Comparison of ENCODE assay signal across 15 cellular contexts in genomic region chr11:114233755-114234154, GRCh38.
A peak's percentile ranks its signal among the peaks of the same experiment; 100 is the strongest.
DNase-seq lines count a peak whose midpoint lies in the region; ATAC-seq and TF ChIP-seq lines count a peak whose summit lies in the region.
"Had no signal": no experiment of that assay in that cellular context is flagged by ENCODE, and none has a peak within 500 bp of the region (broad histone marks: within the 10 kb centered on the region; RNA-seq: fewer than 3 reads in every experiment).

No MANE protein-coding gene starts in this region.

- ATAC-seq in IMR-90 (ENCODE audit: low read depth) (peak; percentile 24), psoas muscle (no peak), HG03342 (IDR thresholded peaks at IDR 0.05; ENCODE audit: unreplicated experiment) (no peak)
- ATAC-seq: gastroesophageal sphincter had no signal

- H3K79me1 ChIP-seq in IMR-90 (ENCODE audit: low read depth in 1 of 2, low read length in 2 of 2): no peaks in the 10 kb centered on the region

- no peak overlapping the region for H2AFZ ChIP-seq in IMR-90 (replicated peaks; ENCODE audit: low read length, poor library complexity)

- H3K27me3 ChIP-seq in IMR-90 (ENCODE audit: control insufficient read depth, insufficient read depth, low read length) (peaks cover 48% of the 10 kb centered on the region), endodermal cell (ENCODE audit: control insufficient read depth, insufficient read depth, low read length, poor library complexity, severe bottlenecking) (peaks cover 27% of the 10 kb centered on the region), psoas muscle (ENCODE audit: insufficient read depth in 3 of 3, low read length in 2 of 3) (no peaks in the 10 kb centered on the region)
- H3K27me3 ChIP-seq: gastroesophageal sphincter, spleen had no signal

- dilution Hi-C loops in IMR-90 (cut with HindIII; ENCODE audit: low sequenced_read_pairs, unreplicated experiment): no loop called here

- no peaks in the 10 kb centered on the region; the same call in 1 of the 2 replicates for H3K4me1 ChIP-seq in IMR-90 (ENCODE audit: control insufficient read depth, insufficient read depth, low read length)
- no peaks in the 10 kb centered on the region for H3K4me1 ChIP-seq in endodermal cell (ENCODE audit: control insufficient read depth, insufficient read depth, low read length)
- peaks cover 93% of the 10 kb centered on the region for H3K4me1 ChIP-seq in psoas muscle

- TF ChIP-seq CTCF in IMR-90 (conservative IDR thresholded peaks at IDR 0.05; ENCODE audit: low read depth, low read length) (no peak), endodermal cell (conservative IDR thresholded peaks at IDR 0.05) (no peak), psoas muscle (IDR thresholded peaks at IDR 0.05) (no peak)

- H3K18ac ChIP-seq in IMR-90 (ENCODE audit: low read depth, low read length): no peak overlapping the region

- no peak overlapping the region for H3K56ac ChIP-seq in IMR-90 (ENCODE audit: extremely low read depth, insufficient read depth, low read length)

- H3K14ac ChIP-seq in IMR-90 (replicated peaks; ENCODE audit: low read depth, low read length): no peak overlapping the region

- CTCF ChIA-PET in IMR-90 (lab: Yijun Ruan, JAX): no interaction called here

- no peak overlapping the region for H3K27ac ChIP-seq in IMR-90 (ENCODE audit: insufficient read depth, low read length)
- H3K27ac ChIP-seq in endodermal cell (ENCODE audit: low read depth, low read length): peak overlapping the region; percentile 76
- peak overlapping the region; percentile 78 for H3K27ac ChIP-seq in psoas muscle
- H3K27ac ChIP-seq: gastroesophageal sphincter, spleen, thoracic aorta had no signal

- no peak overlapping the region for H3K4ac ChIP-seq in IMR-90 (ENCODE audit: low read depth, low read length)

- H4K8ac ChIP-seq in IMR-90 (ENCODE audit: low read depth in 2 of 2, low read length in 2 of 2): no peak overlapping the region

- H3K4me1 Mint-ChIP-seq in endodermal cell: no peaks in the 10 kb centered on the region
- H3K4me1 Mint-ChIP-seq: IgD-negative memory B cell had no signal

- in situ Hi-C loops in IMR-90 (cut with MboI; ENCODE audit: low sequenced_read_pairs): no loop called here

- H2BK20ac ChIP-seq in IMR-90 (ENCODE audit: low read depth, low read length): no peak overlapping the region

- no peak overlapping the region for H2BK15ac ChIP-seq in IMR-90 (ENCODE audit: low read depth, low read length)

- no peak overlapping the region for H4K91ac ChIP-seq in IMR-90 (ENCODE audit: insufficient read depth, low read depth, low read length)

- H2BK5ac ChIP-seq in IMR-90 (ENCODE audit: low read depth, low read length, poor library complexity, severe bottlenecking): no peak overlapping the region

- POLR2A ChIA-PET in IMR-90 (lab: Charles Lee; ENCODE audit: unreplicated experiment): no interaction called here

- H3K9me3 Mint-ChIP-seq in endodermal cell: no peaks in the 10 kb centered on the region
- H3K9me3 Mint-ChIP-seq: activated naive CD8-positive, alpha-beta T cell treated with anti-CD3 and anti-CD28 coated beads, Interleukin-2, amount 10 ng/mL, durations not matched to agents 7 days and 5 days; CD8-positive, alpha-beta memory T cell; IgD-negative memory B cell; nephron had no signal

- TF ChIP-seq RAD21 in IMR-90 (IDR thresholded peaks at IDR 0.05; ENCODE audit: low read length): no peak

- no peak overlapping the region for H3K4me2 ChIP-seq in IMR-90 (ENCODE audit: low read depth, low read length)

- H3K9ac ChIP-seq in IMR-90 (ENCODE audit: low read depth, low read length): no peak overlapping the region
- H3K9ac ChIP-seq in endodermal cell (ENCODE audit: extremely low read depth, low read length, poor library complexity, severe bottlenecking): no peak overlapping the region

- H3K23ac ChIP-seq in IMR-90 (ENCODE audit: low read depth, low read length): no peak overlapping the region

- H3K9me1 ChIP-seq in IMR-90 (ENCODE audit: insufficient read depth, low read length): no peaks in the 10 kb centered on the region

- H3K27me3 Mint-ChIP-seq in endodermal cell (ENCODE audit: insufficient read depth): peaks cover 21% of the 10 kb centered on the region

- H3K36me3 Mint-ChIP-seq in endodermal cell (ENCODE audit: low read depth): no peaks in the 10 kb centered on the region
- H3K36me3 Mint-ChIP-seq: activated naive CD8-positive, alpha-beta T cell treated with anti-CD3 and anti-CD28 coated beads, Interleukin-2, amount 10 ng/mL, durations not matched to agents 7 days and 5 days; CD8-positive, alpha-beta memory T cell; IgD-negative memory B cell had no signal

- intact Hi-C loops in IMR-90 (cut with micrococcal nuclease): no loop called here
- intact Hi-C loops in psoas muscle (cut with DNase I): no loop called here

- BruUV-seq in IMR-90 (replicated peaks; lab: Mats Ljungman, UMichigan): no TSS peak

- no peaks in the 10 kb centered on the region for H4K20me1 ChIP-seq in IMR-90 (ENCODE audit: insufficient read depth, low read length)

- H2BK120ac ChIP-seq in IMR-90 (ENCODE audit: low read depth, low read length): no peak overlapping the region

- H2AK5ac ChIP-seq in IMR-90 (ENCODE audit: low read depth, low read length): no peak overlapping the region

- no peak for TF ChIP-seq POLR2A in IMR-90 (IDR thresholded peaks at IDR 0.05; ENCODE audit: low read depth, low read length)

- no peak overlapping the region for H3K4me3 Mint-ChIP-seq in endodermal cell
- H3K4me3 Mint-ChIP-seq: activated naive CD8-positive, alpha-beta T cell treated with anti-CD3 and anti-CD28 coated beads, Interleukin-2, amount 10 ng/mL, durations not matched to agents 7 days and 5 days; IgD-negative memory B cell had no signal

- no CpG with 5 or more reads among the region's 6 CpGs for WGBS in IMR-90 (ENCODE audit: extremely low coverage in 2 of 2, insufficient read length in 1 of 2), 2 experiments
- 81 to 87% methylated on average over 2 to 6 of the region's 6 CpGs for WGBS in endodermal cell (ENCODE audit: insufficient coverage in 1 of 2, insufficient read length in 1 of 2), 2 experiments
- WGBS in psoas muscle, 3 donors: 69 to 82% (median 71%) methylated on average over 6 of the region's 6 CpGs

- DNase-seq in IMR-90 (peak; percentile 0), NCI-H510A treated with DMSO at 0.1 percent for 48 hours (lab: John Stamatoyannopoulos, UW) (peak; percentile 46), endodermal cell (no peak), psoas muscle (no peak), T-helper 2 cell (no peak), NOMO-1 treated with dmso at 0.1 percent for 144 hours (lab: John Stamatoyannopoulos, UW; ENCODE audit: unreplicated experiment) (no peak)
- DNase-seq: activated naive CD8-positive, alpha-beta T cell treated with anti-CD3 and anti-CD28 coated beads, Interleukin-2, amount 10 ng/mL, durations not matched to agents 7 days and 5 days; CD8-positive, alpha-beta memory T cell; NCI-H1930 had no signal

- H3K4me3 ChIP-seq in IMR-90 (ENCODE audit: insufficient read depth, low read depth, low read length) (no peak overlapping the region), endodermal cell (ENCODE audit: low read length) (no peak overlapping the region), psoas muscle (no peak overlapping the region)
- H3K4me3 ChIP-seq: gastroesophageal sphincter, spleen, thoracic aorta had no signal

- H3K36me3 ChIP-seq in IMR-90 (ENCODE audit: control insufficient read depth, insufficient read depth, low read length) (no peaks in the 10 kb centered on the region), endodermal cell (ENCODE audit: control insufficient read depth, insufficient read depth, low read length) (no peaks in the 10 kb centered on the region), psoas muscle (ENCODE audit: insufficient read depth in 1 of 2, low read depth in 1 of 2) (no peaks in the 10 kb centered on the region)

- H3K9me3 ChIP-seq in IMR-90 (ENCODE audit: control insufficient read depth, insufficient read depth, low read length): no peaks in the 10 kb centered on the region
- peaks cover 4% of the 10 kb centered on the region for H3K9me3 ChIP-seq in endodermal cell (ENCODE audit: control insufficient read depth, low read length)
- H3K9me3 ChIP-seq in psoas muscle: no peaks in the 10 kb centered on the region
- H3K9me3 ChIP-seq: gastroesophageal sphincter, spleen, thoracic aorta had no signal

- no peak overlapping the region for H4K5ac ChIP-seq in IMR-90 (ENCODE audit: low read depth, low read length)

- no peak overlapping the region for H2AK9ac ChIP-seq in IMR-90 (replicated peaks; ENCODE audit: low read depth, low read length, poor library complexity)

- no peak overlapping the region for H3K27ac Mint-ChIP-seq in endodermal cell
- H3K27ac Mint-ChIP-seq: activated naive CD8-positive, alpha-beta T cell treated with anti-CD3 and anti-CD28 coated beads, Interleukin-2, amount 10 ng/mL, durations not matched to agents 7 days and 5 days; IgD-negative memory B cell had no signal

TF ChIP-seq in IMR-90, 13 proteins besides CTCF, POLR2A, EP300 and RAD21:
- TF ChIP-seq SMC3 (IDR thresholded peaks at IDR 0.05; ENCODE audit: low read depth, low read length) (no peak), MAZ (IDR thresholded peaks at IDR 0.05; ENCODE audit: borderline replicate concordance, low read depth, low read length) (no peak), FOS (IDR thresholded peaks at IDR 0.05; ENCODE audit: low read depth, low read length) (no peak), RCOR1 (IDR thresholded peaks at IDR 0.05; ENCODE audit: insufficient replicate concordance, low read length) (no peak), CHD1 (IDR thresholded peaks at IDR 0.05; ENCODE audit: low read depth, low read length) (no peak), MAFK (IDR thresholded peaks at IDR 0.05; ENCODE audit: low read depth, low read length) (no peak), RFX5 (IDR thresholded peaks at IDR 0.05; ENCODE audit: low read depth, low read length) (no peak), CEBPB (IDR thresholded peaks at IDR 0.05; ENCODE audit: low read depth, low read length) (no peak), BHLHE40 (IDR thresholded peaks at IDR 0.05; ENCODE audit: low read depth, low read length) (no peak)
- TF ChIP-seq, protein P1, sequence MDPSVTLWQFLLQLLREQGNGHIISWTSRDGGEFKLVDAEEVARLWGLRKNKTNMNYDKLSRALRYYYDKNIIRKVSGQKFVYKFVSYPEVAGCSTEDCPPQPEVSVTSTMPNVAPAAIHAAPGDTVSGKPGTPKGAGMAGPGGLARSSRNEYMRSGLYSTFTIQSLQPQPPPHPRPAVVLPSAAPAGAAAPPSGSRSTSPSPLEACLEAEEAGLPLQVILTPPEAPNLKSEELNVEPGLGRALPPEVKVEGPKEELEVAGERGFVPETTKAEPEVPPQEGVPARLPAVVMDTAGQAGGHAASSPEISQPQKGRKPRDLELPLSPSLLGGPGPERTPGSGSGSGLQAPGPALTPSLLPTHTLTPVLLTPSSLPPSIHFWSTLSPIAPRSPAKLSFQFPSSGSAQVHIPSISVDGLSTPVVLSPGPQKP (IDR thresholded peaks at IDR 0.05; ENCODE audit: borderline replicate concordance, low read depth, low read length): no peak

Comparison
In these comparisons a context has a peak if more than half of its experiments do, and no peak if none do; other contexts are left out.
1. DNase-seq: peak in IMR-90 (single experiment) and NCI-H510A treated with DMSO at 0.1 percent for 48 hours (single experiment); none in endodermal cell (single experiment), psoas muscle (0 of 2), T-helper 2 cell (0 of 5) and NOMO-1 treated with dmso at 0.1 percent for 144 hours (single experiment).